In the genomic region with DNA sequence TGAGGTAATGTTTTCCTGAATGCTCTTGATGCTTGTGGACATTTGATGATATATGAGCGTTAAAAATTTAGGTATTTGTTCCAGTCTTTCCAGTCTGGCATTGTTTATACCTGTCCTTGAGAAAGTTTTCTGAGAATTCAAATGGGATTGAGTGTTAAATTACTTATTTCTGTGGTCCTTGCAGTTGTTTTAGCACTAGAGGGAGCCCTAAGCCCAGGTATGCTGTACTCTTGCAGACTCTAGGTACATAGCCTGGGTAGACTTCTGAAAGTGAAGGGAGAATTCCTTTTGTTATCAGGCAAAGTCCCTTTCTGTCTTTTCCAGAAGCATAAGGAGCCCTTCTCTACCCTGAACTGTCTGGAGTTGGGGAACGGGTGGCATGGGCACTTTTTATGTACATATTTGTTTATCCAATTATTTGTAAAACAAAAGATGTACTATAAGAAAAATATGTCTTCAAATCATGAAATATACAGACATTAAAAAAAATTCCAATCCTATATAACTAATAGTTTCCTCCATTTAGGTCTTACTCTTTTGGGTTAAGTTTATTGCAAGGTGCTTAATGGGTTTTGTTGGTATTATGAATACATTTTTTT, we compare ENCODE assay signal across 8 cellular contexts.
A peak's percentile ranks its signal among the peaks of the same experiment; 100 is the strongest.
DNase-seq lines count a peak whose midpoint lies in the region; ATAC-seq and TF ChIP-seq lines count a peak whose summit lies in the region.

No MANE protein-coding gene starts in this region.

- no peak for TF ChIP-seq POLR2A in IMR-90 (IDR thresholded peaks at IDR 0.05; ENCODE audit: low read depth, low read length)

- peak; percentile 93 for ATAC-seq in GM21529 (IDR thresholded peaks at IDR 0.05; ENCODE audit: unreplicated experiment)
- peak; percentile 66 for ATAC-seq in IMR-90 (ENCODE audit: low read depth)
- ATAC-seq in PC-3 = peak; percentile 50; the same call in 1 of the 2 replicates
- ATAC-seq in activated CD4-positive, CD25-positive, alpha-beta regulatory T cell treated with anti-CD3 and anti-CD28 coated beads, Interleukin-2, amount 50 U/mL, for 24 hours = no peak

- H3K9ac ChIP-seq in IMR-90 (ENCODE audit: low read depth, low read length) (no peak overlapping the region), PC-3 (ENCODE audit: low read length) (no peak overlapping the region)

- H3K4me3 ChIP-seq in IMR-90 (ENCODE audit: insufficient read depth, low read depth, low read length) (no peak overlapping the region), PC-3 (ENCODE audit: low read length) (no peak overlapping the region)

- H3K9me1 ChIP-seq in IMR-90 (ENCODE audit: insufficient read depth, low read length) = no peaks in the 10 kb centered on the region

- H2AK9ac ChIP-seq in IMR-90 (replicated peaks; ENCODE audit: low read depth, low read length, poor library complexity) = no peak overlapping the region

- H3K4me2 ChIP-seq in IMR-90 (ENCODE audit: low read depth, low read length) (no peak overlapping the region), PC-3 (ENCODE audit: low read length) (no peak overlapping the region)

- no peaks in the 10 kb centered on the region for H3K9me3 Mint-ChIP-seq in activated CD4-positive, alpha-beta memory T cell treated with anti-CD3 and anti-CD28 coated beads for 36 hours
- H3K9me3 Mint-ChIP-seq in activated CD4-positive, alpha-beta memory T cell treated with anti-CD3 and anti-CD28 coated beads, Interleukin-2, amount 10 ng/mL, durations not matched to agents 7 days and 5 days = no peaks in the 10 kb centered on the region
- H3K9me3 Mint-ChIP-seq in endothelial cell (ENCODE audit: unreplicated experiment) (no peaks in the 10 kb centered on the region), neural crest cell (no peaks in the 10 kb centered on the region)

- H3K36me3 Mint-ChIP-seq in activated CD4-positive, alpha-beta memory T cell treated with anti-CD3 and anti-CD28 coated beads for 36 hours = no peaks in the 10 kb centered on the region
- no peaks in the 10 kb centered on the region for H3K36me3 Mint-ChIP-seq in activated CD4-positive, alpha-beta memory T cell treated with anti-CD3 and anti-CD28 coated beads, Interleukin-2, amount 10 ng/mL, durations not matched to agents 7 days and 5 days (ENCODE audit: low read depth)
- H3K36me3 Mint-ChIP-seq in endothelial cell (ENCODE audit: low read depth, unreplicated experiment) = no peaks in the 10 kb centered on the region
- H3K36me3 Mint-ChIP-seq in neural crest cell (ENCODE audit: low read depth) = no peaks in the 10 kb centered on the region

- TF ChIP-seq CTCF in IMR-90 (conservative IDR thresholded peaks at IDR 0.05; ENCODE audit: low read depth, low read length) (peak; percentile 79), PC-3 (conservative IDR thresholded peaks at IDR 0.05; ENCODE audit: low read depth, low read length) (peak; percentile 75), endothelial cell (IDR thresholded peaks at IDR 0.05; ENCODE audit: unreplicated experiment) (peak; percentile 67), neural crest cell (conservative IDR thresholded peaks at IDR 0.05) (peak; percentile 92)

- H3K27me3 ChIP-seq in IMR-90 (ENCODE audit: control insufficient read depth, insufficient read depth, low read length) (no peaks in the 10 kb centered on the region), PC-3 (ENCODE audit: low read length) (no peaks in the 10 kb centered on the region)

- H2BK20ac ChIP-seq in IMR-90 (ENCODE audit: low read depth, low read length) = no peak overlapping the region

- WGBS in IMR-90 (ENCODE audit: extremely low coverage in 2 of 2, insufficient read length in 1 of 2), 2 experiments = no CpG with 5 or more reads among the region's 2 CpGs

- H2BK120ac ChIP-seq in IMR-90 (ENCODE audit: low read depth, low read length) = no peak overlapping the region

- no peaks in the 10 kb centered on the region for H3K9me2 ChIP-seq in PC-3 (replicated peaks; ENCODE audit: low read length)

- H3K27ac Mint-ChIP-seq in activated CD4-positive, alpha-beta memory T cell treated with anti-CD3 and anti-CD28 coated beads for 36 hours = no peak overlapping the region
- no peak overlapping the region for H3K27ac Mint-ChIP-seq in activated CD4-positive, alpha-beta memory T cell treated with anti-CD3 and anti-CD28 coated beads, Interleukin-2, amount 10 ng/mL, durations not matched to agents 7 days and 5 days
- no peak overlapping the region for H3K27ac Mint-ChIP-seq in endothelial cell (ENCODE audit: unreplicated experiment)
- no peak overlapping the region for H3K27ac Mint-ChIP-seq in neural crest cell (ENCODE audit: unreplicated experiment)

- in situ Hi-C loops in IMR-90 (cut with MboI; ENCODE audit: low sequenced_read_pairs) = loop anchor here (25.0 kb wide), 1 partner anchor 1032 kb away; no protein-coding TSS in a partner anchor

- H3K27ac ChIP-seq in IMR-90 (ENCODE audit: insufficient read depth, low read length) (no peak overlapping the region), PC-3 (ENCODE audit: low read length) (no peak overlapping the region)

- H4K8ac ChIP-seq in IMR-90 (ENCODE audit: low read depth in 2 of 2, low read length in 2 of 2) = no peak overlapping the region

- H3K23ac ChIP-seq in IMR-90 (ENCODE audit: low read depth, low read length) = no peak overlapping the region

- H4K5ac ChIP-seq in IMR-90 (ENCODE audit: low read depth, low read length) = no peak overlapping the region

- no peak overlapping the region for H2BK5ac ChIP-seq in IMR-90 (ENCODE audit: low read depth, low read length, poor library complexity, severe bottlenecking)

- peak; percentile 82 for TF ChIP-seq RAD21 in IMR-90 (IDR thresholded peaks at IDR 0.05; ENCODE audit: low read length)

- no peak overlapping the region for H2BK15ac ChIP-seq in IMR-90 (ENCODE audit: low read depth, low read length)

- H3K4me1 Mint-ChIP-seq in activated CD4-positive, alpha-beta memory T cell treated with anti-CD3 and anti-CD28 coated beads for 36 hours (ENCODE audit: low read depth) = no peaks in the 10 kb centered on the region
- no peaks in the 10 kb centered on the region for H3K4me1 Mint-ChIP-seq in activated CD4-positive, alpha-beta memory T cell treated with anti-CD3 and anti-CD28 coated beads, Interleukin-2, amount 10 ng/mL, durations not matched to agents 7 days and 5 days
- H3K4me1 Mint-ChIP-seq in endothelial cell (ENCODE audit: unreplicated experiment) (no peaks in the 10 kb centered on the region), neural crest cell (no peaks in the 10 kb centered on the region)

- no peaks in the 10 kb centered on the region for H3F3A ChIP-seq in PC-3 (ENCODE audit: low read length, unreplicated experiment)

- no peaks in the 10 kb centered on the region for H3K79me1 ChIP-seq in IMR-90 (ENCODE audit: low read depth in 1 of 2, low read length in 2 of 2)

- no peaks in the 10 kb centered on the region for H3K27me3 Mint-ChIP-seq in activated CD4-positive, alpha-beta memory T cell treated with anti-CD3 and anti-CD28 coated beads for 36 hours
- no peaks in the 10 kb centered on the region for H3K27me3 Mint-ChIP-seq in activated CD4-positive, alpha-beta memory T cell treated with anti-CD3 and anti-CD28 coated beads, Interleukin-2, amount 10 ng/mL, durations not matched to agents 7 days and 5 days
- H3K27me3 Mint-ChIP-seq in endothelial cell (ENCODE audit: unreplicated experiment) = no peaks in the 10 kb centered on the region
- no peaks in the 10 kb centered on the region for H3K27me3 Mint-ChIP-seq in neural crest cell (ENCODE audit: low read depth)

- no TSS peak for BruUV-seq in IMR-90 (replicated peaks; lab: Mats Ljungman, UMichigan)
- no TSS peak for BruUV-seq in PC-3 (replicated peaks; lab: Mats Ljungman, UMichigan)

- no peak overlapping the region for H2AK5ac ChIP-seq in IMR-90 (ENCODE audit: low read depth, low read length)

- dilution Hi-C loops in IMR-90 (cut with HindIII; ENCODE audit: low sequenced_read_pairs, unreplicated experiment) = no loop called here

- H3K4me1 ChIP-seq in IMR-90 (ENCODE audit: control insufficient read depth, insufficient read depth, low read length) (no peaks in the 10 kb centered on the region), PC-3 (ENCODE audit: insufficient read depth, low read length) (no peaks in the 10 kb centered on the region)

- no peak overlapping the region for H3K14ac ChIP-seq in IMR-90 (replicated peaks; ENCODE audit: low read depth, low read length)

- H4K20me1 ChIP-seq in IMR-90 (ENCODE audit: insufficient read depth, low read length) (no peaks in the 10 kb centered on the region), PC-3 (ENCODE audit: low read length) (no peaks in the 10 kb centered on the region)

- DNase-seq in activated CD4-positive, alpha-beta memory T cell treated with anti-CD3 and anti-CD28 coated beads for 36 hours = peak; percentile 12
- DNase-seq in activated CD4-positive, alpha-beta memory T cell treated with anti-CD3 and anti-CD28 coated beads, Interleukin-2, amount 10 ng/mL, durations not matched to agents 7 days and 5 days = no peak
- DNase-seq in IMR-90 (peak; percentile 63), PC-3 (peak; percentile 62), endothelial cell (ENCODE audit: low spot score) (peak; percentile 54), neural crest cell (ENCODE audit: low read depth, low spot score) (peak; percentile 18)

- no peaks in the 10 kb centered on the region for H3K36me3 ChIP-seq in IMR-90 (ENCODE audit: control insufficient read depth, insufficient read depth, low read length)
- no peaks in the 10 kb centered on the region for H3K36me3 ChIP-seq in PC-3 (ENCODE audit: low read depth, low read length)

- H2AFZ ChIP-seq in IMR-90 (replicated peaks; ENCODE audit: low read length, poor library complexity) (no peak overlapping the region), PC-3 (ENCODE audit: low read length) (no peak overlapping the region)

- intact Hi-C loops in activated CD4-positive, alpha-beta memory T cell treated with anti-CD3 and anti-CD28 coated beads for 36 hours (cut with micrococcal nuclease) = loop anchor here (2.0 kb wide), 1 partner anchor 1032 kb away; no protein-coding TSS in a partner anchor
- intact Hi-C loops in IMR-90 (cut with micrococcal nuclease) = loop anchor here (1.0 to 10.0 kb wide), 4 partner anchors 62 to 1136 kb away; no protein-coding TSS in a partner anchor
- intact Hi-C loops in PC-3 (cut with micrococcal nuclease) = loop anchor here (2.0 to 10.0 kb wide), 2 partner anchors 1032 to 1430 kb away; no protein-coding TSS in a partner anchor

- H3K79me2 ChIP-seq in PC-3 (ENCODE audit: low read length) = no peaks in the 10 kb centered on the region

- CTCF ChIA-PET in activated CD4-positive, alpha-beta memory T cell treated with anti-CD3 and anti-CD28 coated beads for 36 hours (lab: Charles Lee) = no interaction called here
- CTCF ChIA-PET in activated CD4-positive, alpha-beta memory T cell treated with anti-CD3 and anti-CD28 coated beads, Interleukin-2, amount 10 ng/mL, durations not matched to agents 7 days and 5 days (lab: Charles Lee) = no interaction called here
- CTCF ChIA-PET in IMR-90 (lab: Yijun Ruan, JAX) (no interaction called here), PC-3 (lab: Charles Lee) (no interaction called here)

- no peak overlapping the region for H3K18ac ChIP-seq in IMR-90 (ENCODE audit: low read depth, low read length)

- H3K56ac ChIP-seq in IMR-90 (ENCODE audit: extremely low read depth, insufficient read depth, low read length) = no peak overlapping the region

- H3K9me3 ChIP-seq in IMR-90 (ENCODE audit: control insufficient read depth, insufficient read depth, low read length) (no peaks in the 10 kb centered on the region), PC-3 (ENCODE audit: low read length) (no peaks in the 10 kb centered on the region)

- no peak overlapping the region for H3K4ac ChIP-seq in IMR-90 (ENCODE audit: low read depth, low read length)

- H3K4me3 Mint-ChIP-seq in activated CD4-positive, alpha-beta memory T cell treated with anti-CD3 and anti-CD28 coated beads for 36 hours = no peak overlapping the region
- H3K4me3 Mint-ChIP-seq in activated CD4-positive, alpha-beta memory T cell treated with anti-CD3 and anti-CD28 coated beads, Interleukin-2, amount 10 ng/mL, durations not matched to agents 7 days and 5 days = no peak overlapping the region
- H3K4me3 Mint-ChIP-seq in endothelial cell (ENCODE audit: unreplicated experiment) (no peak overlapping the region), neural crest cell (no peak overlapping the region)

- no peak overlapping the region for H4K91ac ChIP-seq in IMR-90 (ENCODE audit: insufficient read depth, low read depth, low read length)

- POLR2A ChIA-PET in activated CD4-positive, alpha-beta memory T cell treated with anti-CD3 and anti-CD28 coated beads for 36 hours (lab: Charles Lee) = no interaction called here
- POLR2A ChIA-PET in activated CD4-positive, alpha-beta memory T cell treated with anti-CD3 and anti-CD28 coated beads, Interleukin-2, amount 10 ng/mL, durations not matched to agents 7 days and 5 days (lab: Charles Lee) = no interaction called here
- POLR2A ChIA-PET in IMR-90 (lab: Charles Lee; ENCODE audit: unreplicated experiment) (no interaction called here), PC-3 (lab: Charles Lee; ENCODE audit: unreplicated experiment) (no interaction called here)

Comparison
In these comparisons a context has a peak if more than half of its experiments do, and no peak if none do; other contexts are left out.
1. ATAC-seq: peak in GM21529 (single experiment), IMR-90 (single experiment) and PC-3 (single experiment); none in activated CD4-positive, CD25-positive, alpha-beta regulatory T cell treated with anti-CD3 and anti-CD28 coated beads, Interleukin-2, amount 50 U/mL, for 24 hours (0 of 2).
2. Peak in every context shown above with its lines, with median percentiles within 50 percentile points of each other: CTCF ChIP-seq.